Comparison of ENCODE assay signal across 7 cellular contexts in genomic region chr11:73787051-73787642, GRCh38. TPM values are rescaled to one million over a fixed set of nuclear protein-coding genes. Genes with fewer than 3 reads are reported as not detected.
DNase-seq lines count a peak whose midpoint lies in the region; ATAC-seq lines count a peak whose summit lies in the region.

No MANE protein-coding gene starts in this region.

- H3K27me3 ChIP-seq in HUES64 (ENCODE audit: insufficient read depth, low read length) (no peaks in the 10 kb centered on the region), stomach smooth muscle (ENCODE audit: control insufficient read depth in 1 of 2, insufficient read depth in 2 of 2, low read length in 2 of 2) (no peaks in the 10 kb centered on the region)

- peak overlapping the region; percentile 98 for H3K27ac Mint-ChIP-seq in activated T-cell treated with anti-CD3 and anti-CD28 coated beads, Interleukin-2, amount 50 U/mL, for 72 hours
- peak overlapping the region; percentile 91 to 99 (median 98) for H3K27ac Mint-ChIP-seq in immature natural killer cell

- H3K36me3 ChIP-seq in HUES64 (ENCODE audit: insufficient read depth, low read length) (no peaks in the 10 kb centered on the region), stomach smooth muscle (ENCODE audit: control insufficient read depth in 2 of 2, insufficient read depth in 2 of 2, low read length in 2 of 2) (no peaks in the 10 kb centered on the region)

- H3K27ac ChIP-seq in HUES64 (ENCODE audit: low read depth, low read length) (peak overlapping the region; percentile 97), stomach smooth muscle (ENCODE audit: low read length) (peak overlapping the region; percentile 82)

- H3K4me1 ChIP-seq in HUES64 (ENCODE audit: insufficient read depth, low read length) (peaks cover 11% of the 10 kb centered on the region), stomach smooth muscle (ENCODE audit: control insufficient read depth, insufficient read depth, low read length) (no peaks in the 10 kb centered on the region)

- DNase-seq in activated T-cell treated with anti-CD3 and anti-CD28 coated beads, Interleukin-2, amount 50 U/mL, for 72 hours = no peak
- DNase-seq in immature natural killer cell = no peak
- no peak for DNase-seq in effector CD8-positive, alpha-beta T cell (lab: John Stamatoyannopoulos, UW)
- DNase-seq in NCI-H1436 (lab: John Stamatoyannopoulos, UW) = no peak
- no peak for DNase-seq in NCI-H1105 (lab: John Stamatoyannopoulos, UW)

- peak overlapping the region; percentile 98 to 99 for H3K4me3 Mint-ChIP-seq in activated T-cell treated with anti-CD3 and anti-CD28 coated beads, Interleukin-2, amount 50 U/mL, for 72 hours
- peak overlapping the region; percentile 98 to 100 (median 99) for H3K4me3 Mint-ChIP-seq in immature natural killer cell

- H3K9me3 ChIP-seq in HUES64 (ENCODE audit: insufficient read depth, low read depth, low read length) = no peaks in the 10 kb centered on the region
- no peaks in the 10 kb centered on the region for H3K9me3 ChIP-seq in stomach smooth muscle (ENCODE audit: control insufficient read depth in 2 of 2, low read length in 2 of 2)

- no peaks in the 10 kb centered on the region for H3K9me3 Mint-ChIP-seq in activated T-cell treated with anti-CD3 and anti-CD28 coated beads, Interleukin-2, amount 50 U/mL, for 72 hours
- H3K9me3 Mint-ChIP-seq in immature natural killer cell = no peaks in the 10 kb centered on the region

- peak; percentile 1 to 2 for ATAC-seq in activated T-cell treated with anti-CD3 and anti-CD28 coated beads, Interleukin-2, amount 50 U/mL, for 72 hours (replicated peaks in 1 of 2)

- H3K4me3 ChIP-seq in HUES64 (ENCODE audit: low read length) (peak overlapping the region; percentile 83), stomach smooth muscle (ENCODE audit: low read length in 2 of 2) (peak overlapping the region; percentile 69 to 92)

- H3K36me3 Mint-ChIP-seq in activated T-cell treated with anti-CD3 and anti-CD28 coated beads, Interleukin-2, amount 50 U/mL, for 72 hours (ENCODE audit: insufficient read depth in 2 of 2) = peaks cover 0 to 2% of the 10 kb centered on the region in 2 donors
- peaks cover 0 to 3% (median 0%) of the 10 kb centered on the region in 3 donors for H3K36me3 Mint-ChIP-seq in immature natural killer cell

- no peaks in the 10 kb centered on the region for H3K27me3 Mint-ChIP-seq in activated T-cell treated with anti-CD3 and anti-CD28 coated beads, Interleukin-2, amount 50 U/mL, for 72 hours (ENCODE audit: low read depth)
- peaks cover 4% of the 10 kb centered on the region in 3 donors for H3K27me3 Mint-ChIP-seq in immature natural killer cell (ENCODE audit: low read depth in 3 of 3)

- H3K9ac ChIP-seq in HUES64 (ENCODE audit: low read depth, low read length) (peak overlapping the region; percentile 98), stomach smooth muscle (ENCODE audit: low read length in 2 of 2) (peak overlapping the region; percentile 67 to 83)

- 83% methylated on average over 17 of the region's 17 CpGs for WGBS in HUES64

- H3K4me1 Mint-ChIP-seq in activated T-cell treated with anti-CD3 and anti-CD28 coated beads, Interleukin-2, amount 50 U/mL, for 72 hours (ENCODE audit: low read depth) = peaks cover 52% of the 10 kb centered on the region
- peaks cover 24 to 26% of the 10 kb centered on the region in 2 donors for H3K4me1 Mint-ChIP-seq in immature natural killer cell

RNA-seq across cellular contexts. Expression of gene MRPL48, which starts 0.5 kb away (rescaled TPM):
- 39.6 TPM for polyA plus RNA-seq in HUES64 (2013, experiment 1 of 2)
- polyA plus RNA-seq in HUES64 (2013, experiment 2 of 2) = 40.6 TPM
- 10 to 100 TPM; 45.1 to 55.8 TPM for total RNA-seq in activated T-cell treated with anti-CD3 and anti-CD28 coated beads, Interleukin-2, amount 50 U/mL, for 72 hours
- 100 to 1,000 TPM in 1 of 3 donors, 10 to 100 TPM in 2; 55.8 to 106 (median 91.5) TPM for polyA plus RNA-seq in immature natural killer cell

RNA-seq across cellular contexts. Expression of gene RAB6A, which starts 26.3 kb away (rescaled TPM):
- 45.2 TPM for polyA plus RNA-seq in HUES64 (2013, experiment 1 of 2)
- 54.8 TPM for polyA plus RNA-seq in HUES64 (2013, experiment 2 of 2)
- total RNA-seq in activated T-cell treated with anti-CD3 and anti-CD28 coated beads, Interleukin-2, amount 50 U/mL, for 72 hours = 10 to 100 TPM; 63.6 to 73.7 TPM
- 100 to 1,000 TPM; 127 to 162 (median 131) TPM for polyA plus RNA-seq in immature natural killer cell
